Comparison of ENCODE assay signal across 19 cellular contexts in genomic region chr10:128914681-128915080, GRCh38.
"Had no signal": no experiment of that assay in that cellular context is flagged by ENCODE, and none has a peak within 500 bp of the region (broad histone marks: within the 10 kb centered on the region; RNA-seq: fewer than 3 reads in every experiment).

No MANE protein-coding gene starts in this region.

- H3K4me3 ChIP-seq: tibial nerve, uterus had no signal

- ATAC-seq: activated CD8-positive, alpha-beta T cell treated with anti-CD3 and anti-CD28 coated beads for 36 hours; activated T-cell treated with anti-CD3 and anti-CD28 coated beads, Interleukin-2, amount 50 U/mL, for 72 hours; stimulated activated naive B cell treated with anti-CD40 and anti-IgM and Interleukin-4, amounts not matched to agents 10 μg/mL and 1 μg/mL and 100 μg/mL, for 72 hours; T-helper 17 cell; WTC11 had no signal

- H3K4me1 Mint-ChIP-seq: stimulated activated naive B cell treated with anti-CD40 and anti-IgM and Interleukin-4, amounts not matched to agents 10 μg/mL and 1 μg/mL and 100 μg/mL, for 72 hours; T-helper 17 cell; WTC11 had no signal

- H3K27me3 Mint-ChIP-seq: dendritic cell treated with granulocyte-macrophage colony-stimulating factor and Interleukin-4, amounts not matched to agents 40 ng/mL and 50 ng/mL, for 4 days had no signal

- H3K4me3 Mint-ChIP-seq: activated CD8-positive, alpha-beta T cell treated with anti-CD3 and anti-CD28 coated beads for 36 hours; activated naive CD8-positive, alpha-beta T cell; activated T-cell treated with anti-CD3 and anti-CD28 coated beads, Interleukin-2, amount 50 U/mL, for 72 hours; brain; dendritic cell treated with granulocyte-macrophage colony-stimulating factor and Interleukin-4, amounts not matched to agents 40 ng/mL and 50 ng/mL, for 4 days; nephron progenitor cell; stimulated activated naive B cell treated with anti-CD40 and anti-IgM and Interleukin-4, amounts not matched to agents 10 μg/mL and 1 μg/mL and 100 μg/mL, for 72 hours; T-helper 17 cell; WTC11 had no signal

- H3K36me3 Mint-ChIP-seq: activated naive CD8-positive, alpha-beta T cell; brain; stimulated activated naive B cell treated with anti-CD40 and anti-IgM and Interleukin-4, amounts not matched to agents 10 μg/mL and 1 μg/mL and 100 μg/mL, for 72 hours had no signal

- H3K4me1 ChIP-seq: uterus had no signal

- H3K36me3 ChIP-seq: tibial nerve, uterus had no signal

- H3K27ac Mint-ChIP-seq: activated CD8-positive, alpha-beta T cell treated with anti-CD3 and anti-CD28 coated beads for 36 hours; activated naive CD8-positive, alpha-beta T cell; activated T-cell treated with anti-CD3 and anti-CD28 coated beads, Interleukin-2, amount 50 U/mL, for 72 hours; brain; dendritic cell treated with granulocyte-macrophage colony-stimulating factor and Interleukin-4, amounts not matched to agents 40 ng/mL and 50 ng/mL, for 4 days; nephron progenitor cell; stimulated activated naive B cell treated with anti-CD40 and anti-IgM and Interleukin-4, amounts not matched to agents 10 μg/mL and 1 μg/mL and 100 μg/mL, for 72 hours; T-helper 17 cell; WTC11 had no signal

- H3K27me3 ChIP-seq: tibial nerve, uterus had no signal

- H3K9me3 Mint-ChIP-seq: activated CD8-positive, alpha-beta T cell treated with anti-CD3 and anti-CD28 coated beads for 36 hours; activated T-cell treated with anti-CD3 and anti-CD28 coated beads, Interleukin-2, amount 50 U/mL, for 72 hours; dendritic cell treated with granulocyte-macrophage colony-stimulating factor and Interleukin-4, amounts not matched to agents 40 ng/mL and 50 ng/mL, for 4 days; stimulated activated naive B cell treated with anti-CD40 and anti-IgM and Interleukin-4, amounts not matched to agents 10 μg/mL and 1 μg/mL and 100 μg/mL, for 72 hours had no signal

- H3K27ac ChIP-seq: tibial nerve, uterus had no signal

- DNase-seq: activated CD4-positive, alpha-beta T cell treated with anti-CD3 and anti-CD28 coated beads for 4 hours; activated CD8-positive, alpha-beta memory T cell treated with anti-CD3 and anti-CD28 coated beads, Interleukin-2, amount 50 U/mL, for 4 hours; activated CD8-positive, alpha-beta T cell treated with anti-CD3 and anti-CD28 coated beads for 36 hours; activated gamma-delta T cell; activated T-cell treated with anti-CD3 and anti-CD28 coated beads, Interleukin-2, amount 50 U/mL, for 72 hours; amniotic stem cell; cerebellar nuclear complex; effector memory CD4-positive, alpha-beta T cell; nephron progenitor cell; occipital lobe; stimulated activated CD4-positive, alpha-beta T cell treated with anti-CD3 and anti-CD28 coated beads, Interleukin-2, amount 100 ng/mL, for 48 hours; stimulated activated naive B cell treated with anti-CD40 and anti-IgM and Interleukin-4, amounts not matched to agents 10 μg/mL and 1 μg/mL and 100 μg/mL, for 72 hours; T-helper 17 cell had no signal

- H3K9me3 ChIP-seq: tibial nerve, uterus had no signal
